ENCODE assay signal across 18 cellular contexts in the genomic region with DNA sequence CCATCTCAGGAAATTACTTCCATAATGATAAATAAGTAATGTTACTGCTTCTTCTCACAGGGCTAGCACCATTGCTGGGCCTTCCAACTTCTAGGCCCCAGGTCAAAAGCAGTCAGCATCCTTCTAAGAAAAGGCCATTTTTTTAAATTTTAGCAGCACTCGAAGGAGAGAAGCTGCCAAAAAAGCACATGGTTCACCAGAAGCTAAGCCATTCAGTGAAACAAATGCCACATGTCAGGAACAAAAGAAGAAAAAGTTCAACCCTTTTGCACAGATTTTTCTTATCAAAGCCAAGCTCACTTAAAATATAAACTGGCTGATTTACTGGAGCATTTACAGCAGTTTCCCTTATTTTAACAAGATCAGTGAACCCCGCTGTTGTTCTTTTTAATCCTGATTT. TPM values are rescaled to one million over a fixed set of nuclear protein-coding genes. Genes with fewer than 3 reads are reported as not detected.
A peak's percentile ranks its signal among the peaks of the same experiment; 100 is the strongest.
DNase-seq lines count a peak whose midpoint lies in the region; TF ChIP-seq lines count a peak whose summit lies in the region.
"Had no signal": no experiment of that assay in that cellular context is flagged by ENCODE, and none has a peak within 500 bp of the region (broad histone marks: within the 10 kb centered on the region; RNA-seq: fewer than 3 reads in every experiment).

No MANE protein-coding gene starts in this region.

- intact Hi-C loops in OCI-LY7 (cut with micrococcal nuclease; ENCODE audit: unreplicated experiment) (no loop called here), Caco-2 (cut with micrococcal nuclease; ENCODE audit: unreplicated experiment) (no loop called here)

- H3K9me2 ChIP-seq in OCI-LY7 (ENCODE audit: insufficient read depth, low read length), result no peaks in the 10 kb centered on the region; the same call in 1 of the 2 replicates

- no peaks in the 10 kb centered on the region for H3K27me3 ChIP-seq in Caco-2 (replicated peaks; ENCODE audit: control insufficient read depth, insufficient read depth, low read length)
- H3K27me3 ChIP-seq: BLaER1 had no signal

- no peaks in the 10 kb centered on the region for H4K20me1 ChIP-seq in OCI-LY7 (ENCODE audit: insufficient read depth, low read length)
- H4K20me1 ChIP-seq: BLaER1 had no signal

- H3K27ac Mint-ChIP-seq in mesothelial cell of epicardium (peak overlapping the region; percentile 11), Caco-2 (ENCODE audit: unreplicated experiment) (no peak overlapping the region)
- H3K27ac Mint-ChIP-seq: CD4-positive, CD25-positive, alpha-beta regulatory T cell; CD8-positive, alpha-beta T cell; HFFc6 had no signal

- H3K4me1 ChIP-seq in OCI-LY7 (ENCODE audit: insufficient read depth, low read length, poor library complexity, severe bottlenecking) (peaks cover 4% of the 10 kb centered on the region), Caco-2 (no peaks in the 10 kb centered on the region)
- H3K4me1 ChIP-seq: BLaER1, HAP-1 had no signal

- no peak overlapping the region for H3K4me2 ChIP-seq in OCI-LY7 (ENCODE audit: low read length)
- H3K4me2 ChIP-seq: BLaER1 had no signal

- POLR2A ChIA-PET in OCI-LY7 (lab: Charles Lee) (interaction anchor here (0.7 kb wide), 2 partner anchors 37 to 634 kb away, joined by 5 to 6 read pairs; no protein-coding TSS in a partner anchor), Caco-2 (lab: Charles Lee) (no interaction called here)

- H3K4me3 ChIP-seq in OCI-LY7 (ENCODE audit: low read depth, low read length, poor library complexity, severe bottlenecking), result no peak overlapping the region
- no peak overlapping the region for H3K4me3 ChIP-seq in Caco-2 (ENCODE audit: low read depth, low read length)
- H3K4me3 ChIP-seq: BLaER1, HAP-1 had no signal

- H3K9me3 Mint-ChIP-seq in mesothelial cell of epicardium, result peaks cover 4% of the 10 kb centered on the region
- H3K9me3 Mint-ChIP-seq in Caco-2 (ENCODE audit: unreplicated experiment), result no peaks in the 10 kb centered on the region
- H3K9me3 Mint-ChIP-seq: CD8-positive, alpha-beta T cell; HFFc6 had no signal

- CTCF ChIA-PET in OCI-LY7 (lab: Charles Lee; ENCODE audit: unreplicated experiment), result no interaction called here
- CTCF ChIA-PET in Caco-2 (lab: Charles Lee), result interaction anchor here (0.8 kb wide), 1 partner anchor 565 kb away, joined by 3 read pairs; no protein-coding TSS in a partner anchor

- no peak overlapping the region for H3K4me3 Mint-ChIP-seq in mesothelial cell of epicardium
- no peak overlapping the region for H3K4me3 Mint-ChIP-seq in Caco-2 (ENCODE audit: unreplicated experiment)
- H3K4me3 Mint-ChIP-seq: CD4-positive, CD25-positive, alpha-beta regulatory T cell; CD8-positive, alpha-beta T cell; HFFc6 had no signal

- BruUV-seq in OCI-LY7 (replicated peaks; lab: Mats Ljungman, UMichigan) (no TSS peak), Caco-2 (replicated peaks; lab: Mats Ljungman, UMichigan) (no TSS peak)

- H3K27me3 Mint-ChIP-seq in mesothelial cell of epicardium (ENCODE audit: low read depth) (peaks cover 2% of the 10 kb centered on the region), Caco-2 (ENCODE audit: insufficient read depth, unreplicated experiment) (peaks cover 3% of the 10 kb centered on the region)
- H3K27me3 Mint-ChIP-seq: CD4-positive, CD25-positive, alpha-beta regulatory T cell had no signal

- H3K79me2 ChIP-seq in OCI-LY7 (ENCODE audit: insufficient read depth, low read depth, low read length), result no peaks in the 10 kb centered on the region

- no peaks in the 10 kb centered on the region for H3K36me3 ChIP-seq in OCI-LY7 (ENCODE audit: insufficient read depth, low read length)
- H3K36me3 ChIP-seq in Caco-2 (ENCODE audit: control insufficient read depth, insufficient read depth, low read length), result no peaks in the 10 kb centered on the region
- H3K36me3 ChIP-seq: BLaER1, HAP-1 had no signal

- H3K9me3 ChIP-seq in OCI-LY7 (ENCODE audit: low read length) (peaks cover 9% of the 10 kb centered on the region; the same call in 1 of the 2 replicates), Caco-2 (no peaks in the 10 kb centered on the region)
- H3K9me3 ChIP-seq: BLaER1, HAP-1 had no signal

- DNase-seq in OCI-LY7 (ENCODE audit: low spot score) (no peak), cerebellum (ENCODE audit: low spot score) (peak; percentile 19), mesothelial cell of epicardium (ENCODE audit: low spot score in 2 of 2, unreplicated experiment in 2 of 2) (no peak), retina (no peak), Caco-2 (no peak)
- no peak for DNase-seq in activated naive CD4-positive, alpha-beta T cell treated with anti-CD3 and anti-CD28 coated beads, Interleukin-2, amount 50 U/mL, for 16 hours
- DNase-seq: CD4-positive, CD25-positive, alpha-beta regulatory T cell; CD8-positive, alpha-beta T cell; DMS 273 treated with DMSO at 0.1 percent for 48 hours; DMS79; EL; GF-D8; GOT3; HFFc6 had no signal

- H3K36me3 Mint-ChIP-seq in mesothelial cell of epicardium, result no peaks in the 10 kb centered on the region
- no peaks in the 10 kb centered on the region for H3K36me3 Mint-ChIP-seq in Caco-2 (ENCODE audit: insufficient read depth, unreplicated experiment)
- H3K36me3 Mint-ChIP-seq: CD4-positive, CD25-positive, alpha-beta regulatory T cell; CD8-positive, alpha-beta T cell had no signal

- no peak overlapping the region for H3K27ac ChIP-seq in OCI-LY7 (ENCODE audit: low read depth, low read length, poor library complexity, severe bottlenecking)
- H3K27ac ChIP-seq: BLaER1, C4-2B had no signal

- 0 out of 2 replicates have a peak overlapping the region, but pooled peaks have one; percentile 8 for H2AFZ ChIP-seq in OCI-LY7 (ENCODE audit: low read length)

- H3K4me1 Mint-ChIP-seq in mesothelial cell of epicardium (peaks cover 10% of the 10 kb centered on the region), Caco-2 (ENCODE audit: low read depth, unreplicated experiment) (no peaks in the 10 kb centered on the region)
- H3K4me1 Mint-ChIP-seq: CD4-positive, CD25-positive, alpha-beta regulatory T cell had no signal

- TF ChIP-seq CTCF in OCI-LY7 (conservative IDR thresholded peaks at IDR 0.05; ENCODE audit: low read length) (no peak), mesothelial cell of epicardium (IDR thresholded peaks at IDR 0.05; ENCODE audit: unreplicated experiment) (no peak), Caco-2 (IDR thresholded peaks at IDR 0.05; ENCODE audit: insufficient read depth in 1 of 2, low read depth in 1 of 2, low read length in 1 of 2, severe bottlenecking in 1 of 2, unreplicated experiment in 1 of 2) (no peak)

RNA-seq across cellular contexts. Expression of a gene that starts 46.6 kb away (rescaled TPM):
- not detected in 2 replicates for total RNA-seq in OCI-LY7 (2014; rRNA removed; shearing (Covaris generic))
- total RNA-seq in OCI-LY7 (2022), result not detected in 2 replicates
- total RNA-seq in cerebellum, result 6.1 TPM
- 3.7 to 3.8 TPM (median 3.7 TPM) in 3 replicates for total RNA-seq in mesothelial cell of epicardium
- total RNA-seq in Caco-2 (2022), result not detected in 2 replicates
- total RNA-seq: A172; CD4-positive, CD25-positive, alpha-beta regulatory T cell; CD8-positive, alpha-beta T cell; HFFc6 had no signal
